8 cellular contexts compared by ENCODE assay signal in the genomic region with DNA sequence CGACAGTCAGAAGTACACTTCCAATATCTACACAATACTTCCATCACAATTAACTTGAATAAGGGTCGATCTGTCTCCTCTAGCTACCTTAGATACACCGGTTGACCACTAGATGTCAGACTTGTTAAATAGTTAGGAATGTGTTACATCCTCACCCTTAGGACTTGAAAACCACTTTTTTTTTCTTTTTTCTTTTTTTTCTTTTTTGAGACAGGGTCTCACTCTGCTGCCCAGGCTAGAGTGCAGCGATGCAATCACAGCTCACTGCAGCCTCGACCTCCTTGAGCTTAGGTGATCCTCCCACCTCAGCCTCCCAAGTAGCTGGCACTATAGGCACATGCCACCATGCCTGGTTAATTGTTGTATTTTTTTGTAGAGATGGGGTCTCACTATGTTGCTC.
DNase-seq lines count a peak whose midpoint lies in the region; ATAC-seq and TF ChIP-seq lines count a peak whose summit lies in the region.

No MANE protein-coding gene starts in this region.

- no peaks in the 10 kb centered on the region for H3K9me3 Mint-ChIP-seq in CD4-positive, alpha-beta T cell

- TF ChIP-seq POLR2A in transverse colon (IDR thresholded peaks at IDR 0.05): no peak

- H3K27ac ChIP-seq in CD4-positive, alpha-beta T cell (ENCODE audit: low read depth, low read length): no peak overlapping the region
- H3K27ac ChIP-seq in transverse colon: no peak overlapping the region

- no peaks in the 10 kb centered on the region for H3K27me3 Mint-ChIP-seq in CD4-positive, alpha-beta T cell

- TF ChIP-seq EP300 in transverse colon (IDR thresholded peaks at IDR 0.05; ENCODE audit: low read depth): no peak

- intact Hi-C loops in CD4-positive, alpha-beta T cell (cut with DNase I, micrococcal nuclease): no loop called here
- intact Hi-C loops in transverse colon (cut with DNase I; ENCODE audit: low total_unique reads): no loop called here

- TF ChIP-seq CTCF in CD4-positive, alpha-beta T cell (IDR thresholded peaks at IDR 0.05): peak; percentile 34
- peak; percentile 56 to 72 (median 64) for TF ChIP-seq CTCF in transverse colon (IDR thresholded peaks at IDR 0.05)

- ATAC-seq in CD4-positive, alpha-beta T cell (ENCODE audit: poor library complexity): no peak
- ATAC-seq in GM19023 (IDR thresholded peaks at IDR 0.05; ENCODE audit: unreplicated experiment) (peak; percentile 82), HG03103 (IDR thresholded peaks at IDR 0.05; ENCODE audit: low read depth, unreplicated experiment) (peak; percentile 86)

- H3K27ac Mint-ChIP-seq in CD4-positive, alpha-beta T cell: no peak overlapping the region

- H3K4me1 Mint-ChIP-seq in CD4-positive, alpha-beta T cell (ENCODE audit: low read depth): no peaks in the 10 kb centered on the region

- no peaks in the 10 kb centered on the region for H3K27me3 ChIP-seq in CD4-positive, alpha-beta T cell (ENCODE audit: control insufficient read depth, insufficient read depth, low read length)
- H3K27me3 ChIP-seq in transverse colon: no peaks in the 10 kb centered on the region

- no peaks in the 10 kb centered on the region for H3K9me3 ChIP-seq in CD4-positive, alpha-beta T cell (ENCODE audit: control insufficient read depth, low read length)
- H3K9me3 ChIP-seq in transverse colon: no peaks in the 10 kb centered on the region

- 8 to 22% methylated on average over 5 of the region's 5 CpGs for WGBS in transverse colon (ENCODE audit: low coverage in 1 of 2), 2 donors

- in situ Hi-C loops in transverse colon (cut with MboI; ENCODE audit: low pct_ligation_motif_present in 1 of 4, low pct_unique_long_range_greater_than_20kb in 1 of 4, low sequenced_read_pairs in 3 of 4): loop anchor here in 3 of 4 donors (5.0 to 25.0 kb wide), 3 partner anchors 205 to 755 kb away; no protein-coding TSS in a partner anchor

- no peak overlapping the region for H3K4me3 ChIP-seq in transverse colon

- CTCF ChIA-PET in CD4-positive, alpha-beta T cell (lab: Charles Lee): interaction anchor here (1.0 kb wide), 1 partner anchor 277 kb away, joined by 5 read pairs; no protein-coding TSS in a partner anchor

- no peak overlapping the region for H3K4me3 Mint-ChIP-seq in CD4-positive, alpha-beta T cell

- H3K36me3 Mint-ChIP-seq in CD4-positive, alpha-beta T cell (ENCODE audit: low read depth): no peaks in the 10 kb centered on the region

- no peaks in the 10 kb centered on the region for H3K36me3 ChIP-seq in transverse colon

- H3K4me1 ChIP-seq in transverse colon: no peaks in the 10 kb centered on the region

- DNase-seq in CD4-positive, alpha-beta T cell: no peak
- DNase-seq in NCI-H2107 treated with DMSO at 0.1 percent for 48 hours (lab: John Stamatoyannopoulos, UW; ENCODE audit: unreplicated experiment) (peak; percentile 85), amniotic stem cell (lab: John Stamatoyannopoulos, UW) (peak; percentile 46), iris pigment epithelial cell (ENCODE audit: low read depth) (peak; percentile 72), transverse colon (no peak)
- DNase-seq in activated CD8-positive, alpha-beta memory T cell treated with anti-CD3 and anti-CD28 coated beads, Interleukin-2, amount 50 U/mL, for 48 hours: no peak

- POLR2A ChIA-PET in CD4-positive, alpha-beta T cell (lab: Charles Lee): no interaction called here

Comparison
In these comparisons a context has a peak if more than half of its experiments do, and no peak if none do; other contexts are left out.
1. DNase-seq: peak in NCI-H2107 treated with DMSO at 0.1 percent for 48 hours (single experiment), amniotic stem cell (single experiment) and iris pigment epithelial cell (single experiment); none in CD4-positive, alpha-beta T cell (0 of 10), transverse colon (single experiment) and activated CD8-positive, alpha-beta memory T cell treated with anti-CD3 and anti-CD28 coated beads, Interleukin-2, amount 50 U/mL, for 48 hours (single experiment).